Comparison of ENCODE assay signal across 19 cellular contexts in genomic region chr1:26165126-26165892, GRCh38. TPM values are rescaled to one million over a fixed set of nuclear protein-coding genes. Genes with fewer than 3 reads are reported as not detected.
DNase-seq lines count a peak whose midpoint lies in the region; ATAC-seq, FAIRE-seq and TF ChIP-seq lines count a peak whose summit lies in the region.
"Had no signal": no experiment of that assay in that cellular context is flagged by ENCODE, and none has a peak within 500 bp of the region (broad histone marks: within the 10 kb centered on the region; RNA-seq: fewer than 3 reads in every experiment).

No MANE protein-coding gene starts in this region.

- no peak overlapping the region for H2AFZ ChIP-seq in H1 (ENCODE audit: low read length)

- POLR2A ChIA-PET in activated CD4-positive, alpha-beta T cell treated with anti-CD3 and anti-CD28 coated beads, Interleukin-2, amount 10 ng/mL, durations not matched to agents 7 days and 5 days (lab: Charles Lee), result no interaction called here
- POLR2A ChIA-PET in H1 (lab: Charles Lee; ENCODE audit: partially characterized antibody), result interaction anchor here (1.0 to 1.4 kb wide), 2 partner anchors 35 to 124 kb away, joined by 3 to 4 read pairs; no protein-coding TSS in a partner anchor

- H4K91ac ChIP-seq in H1 (replicated peaks; ENCODE audit: insufficient read length, low read length), result no peak overlapping the region

- no peak overlapping the region for H3K27ac ChIP-seq in H1 (ENCODE audit: low read depth, low read length)
- H3K27ac ChIP-seq: HL-60, left lung had no signal

- no peak overlapping the region for H2BK15ac ChIP-seq in H1 (ENCODE audit: low read length)

- TF ChIP-seq EP300 in H1 (IDR thresholded peaks at IDR 0.05; ENCODE audit: borderline replicate concordance in 1 of 2, low read depth in 2 of 2, low read length in 2 of 2), result no peak

- no peak for ATAC-seq in esophagus mucosa

- 0 out of 2 replicates have a peak overlapping the region, but pooled peaks have one; percentile 87 for H2BK12ac ChIP-seq in H1 (ENCODE audit: low read depth, low read length)

- H3K56ac ChIP-seq in H1 (replicated peaks; ENCODE audit: insufficient read length, low read depth, low read length), result no peak overlapping the region

- FAIRE-seq in H1 (lab: Jason Lieb, UNC), result no peak

- no peak overlapping the region for H3K4ac ChIP-seq in H1 (replicated peaks; ENCODE audit: insufficient read length, low read depth, low read length)

- WGBS in H1 (ENCODE audit: extremely low coverage in 1 of 2, insufficient coverage in 1 of 2, insufficient read length in 1 of 2, insufficient replicate concordance in 2 of 2, low coverage in 1 of 2, low lambda C conversion rate in 2 of 2, missing lambda C conversion rate in 1 of 2), 2 experiments, result 74% methylated on average over 10 of the region's 13 CpGs; no CpG with 5 or more reads in 1 of the 2 experiments

- no peak for TF ChIP-seq RAD21 in H1 (IDR thresholded peaks at IDR 0.05 in 1 of 2, conservative IDR thresholded peaks at IDR 0.05 in 1 of 2; ENCODE audit: low read depth in 2 of 2, low read length in 2 of 2)

- no peak for DNase-seq in activated CD4-positive, alpha-beta T cell treated with anti-CD3 and anti-CD28 coated beads, Interleukin-2, amount 10 ng/mL, durations not matched to agents 7 days and 5 days
- no peak for DNase-seq in activated CD4-positive, alpha-beta T cell treated with anti-CD3 and anti-CD28 coated beads, Interleukin-2, amount 50 U/mL, for 48 hours
- peak; percentile 3 for DNase-seq in NCI-H2171 (lab: John Stamatoyannopoulos, UW)
- no peak for DNase-seq in H1 (ENCODE audit: low read depth in 1 of 2, low spot score in 2 of 2)
- no peak for DNase-seq in neural crest cell (ENCODE audit: low read depth, low spot score)
- DNase-seq in kidney glomerular epithelial cell (lab: John Stamatoyannopoulos, UW), result no peak
- no peak for DNase-seq in superior temporal gyrus (ENCODE audit: extremely low spot score)
- DNase-seq: activated CD8-positive, alpha-beta memory T cell treated with anti-CD3 and anti-CD28 coated beads, Interleukin-2, amount 50 U/mL, for 48 hours; effector CD4-positive, alpha-beta T cell; GOT3; stimulated activated CD8-positive, alpha-beta memory T cell treated with anti-CD3 and anti-CD28 coated beads, Interleukin-4, amount 100 ng/mL, for 48 hours; uterus had no signal

- H4K8ac ChIP-seq in H1 (ENCODE audit: extremely low read depth, insufficient read depth, low read length), result no peak overlapping the region

- no peaks in the 10 kb centered on the region for H3K36me3 ChIP-seq in H1 (ENCODE audit: control insufficient read depth in 2 of 4, insufficient read depth in 4 of 4, low read length in 3 of 4)
- H3K36me3 ChIP-seq: left lung, uterus had no signal

- no peak overlapping the region for H2BK120ac ChIP-seq in H1 (replicated peaks; ENCODE audit: low read depth, low read length)

- H3K18ac ChIP-seq in H1 (ENCODE audit: extremely low read depth, low read length), result no peak overlapping the region

- TF ChIP-seq CTCF in H1 (IDR thresholded peaks at IDR 0.05; ENCODE audit: control extremely low read depth in 1 of 3, insufficient read depth in 1 of 3, low read depth in 1 of 3, low read length in 3 of 3), result no peak
- no peak for TF ChIP-seq CTCF in neural crest cell (conservative IDR thresholded peaks at IDR 0.05)

- H3K27ac Mint-ChIP-seq in activated CD4-positive, alpha-beta T cell treated with anti-CD3 and anti-CD28 coated beads, Interleukin-2, amount 10 ng/mL, durations not matched to agents 7 days and 5 days, result no peak overlapping the region
- no peak overlapping the region for H3K27ac Mint-ChIP-seq in neural crest cell (ENCODE audit: unreplicated experiment)

- no peak overlapping the region for H4K5ac ChIP-seq in H1 (ENCODE audit: insufficient read length, low read depth, low read length)

- H3K23ac ChIP-seq in H1 (ENCODE audit: insufficient read length), result no peak overlapping the region

- peaks cover 5 to 34% (median 15%) of the 10 kb centered on the region in 4 experiments for H3K4me1 ChIP-seq in H1 (replicated peaks in 1 of 4; ENCODE audit: control insufficient read depth in 3 of 4, insufficient read depth in 4 of 4, low read length in 3 of 4)

- H3K79me2 ChIP-seq in H1 (ENCODE audit: control insufficient read depth in 1 of 2, insufficient read depth in 2 of 2, low read length in 2 of 2), result peaks cover 0 to 3% of the 10 kb centered on the region in 2 experiments; a peak in 2 of 4 replicates
- H3K79me2 ChIP-seq: parathyroid adenoma had no signal

- no peaks in the 10 kb centered on the region for H3K9me3 Mint-ChIP-seq in activated CD4-positive, alpha-beta T cell treated with anti-CD3 and anti-CD28 coated beads, Interleukin-2, amount 10 ng/mL, durations not matched to agents 7 days and 5 days
- H3K9me3 Mint-ChIP-seq in neural crest cell, result no peaks in the 10 kb centered on the region

- peak overlapping the region in 1 of 4 experiments; percentile 65; a peak in 3 of 8 replicates for H3K4me3 ChIP-seq in H1 (ENCODE audit: extremely low read depth in 1 of 4, insufficient read depth in 2 of 4, low read depth in 3 of 4, low read length in 4 of 4)

- H3K36me3 Mint-ChIP-seq in activated CD4-positive, alpha-beta T cell treated with anti-CD3 and anti-CD28 coated beads, Interleukin-2, amount 10 ng/mL, durations not matched to agents 7 days and 5 days (ENCODE audit: low read depth), result no peaks in the 10 kb centered on the region
- H3K36me3 Mint-ChIP-seq in neural crest cell (ENCODE audit: low read depth), result no peaks in the 10 kb centered on the region

- no peaks in the 10 kb centered on the region for H3K79me1 ChIP-seq in H1 (ENCODE audit: low read depth, low read length)

- peaks cover 35% of the 10 kb centered on the region for H3K4me1 Mint-ChIP-seq in activated CD4-positive, alpha-beta T cell treated with anti-CD3 and anti-CD28 coated beads, Interleukin-2, amount 10 ng/mL, durations not matched to agents 7 days and 5 days
- peaks cover 42% of the 10 kb centered on the region for H3K4me1 Mint-ChIP-seq in neural crest cell

- H4K20me1 ChIP-seq in H1 (replicated peaks in 1 of 2; ENCODE audit: control insufficient read depth in 1 of 2, insufficient read depth in 2 of 2, low read length in 2 of 2), result peaks cover 3 to 5% of the 10 kb centered on the region in 2 experiments

- no peak overlapping the region for H2AK5ac ChIP-seq in H1 (ENCODE audit: low read depth, low read length)

- CTCF ChIA-PET in activated CD4-positive, alpha-beta T cell treated with anti-CD3 and anti-CD28 coated beads, Interleukin-2, amount 10 ng/mL, durations not matched to agents 7 days and 5 days (lab: Charles Lee), result interaction anchor here (1.0 kb wide), 1 partner anchor 95 kb away, joined by 3 read pairs; no protein-coding TSS in a partner anchor
- CTCF ChIA-PET in H1 (lab: Charles Lee; ENCODE audit: partially characterized antibody), result interaction anchor here (1.0 to 1.7 kb wide), 8 partner anchors 9 to 129 kb away, joined by 3 to 9 read pairs (median 4); partner anchors contain the start of gene CATSPER4

- H3K27me3 ChIP-seq in H1 (replicated peaks in 1 of 4; ENCODE audit: control insufficient read depth in 3 of 4, extremely low read depth in 1 of 4, insufficient read depth in 3 of 4, low read length in 3 of 4), result peaks cover 31 to 49% (median 44%) of the 10 kb centered on the region in 4 experiments
- H3K27me3 ChIP-seq: uterus had no signal

- no peaks in the 10 kb centered on the region for H3K9me3 ChIP-seq in H1 (ENCODE audit: insufficient read depth in 2 of 2, low read depth in 1 of 2, low read length in 1 of 2)
- H3K9me3 ChIP-seq: left lung, uterus had no signal

- H3K4me3 Mint-ChIP-seq in activated CD4-positive, alpha-beta T cell treated with anti-CD3 and anti-CD28 coated beads, Interleukin-2, amount 10 ng/mL, durations not matched to agents 7 days and 5 days, result peak overlapping the region; percentile 51
- H3K4me3 Mint-ChIP-seq in neural crest cell, result peak overlapping the region; percentile 71

- no peak overlapping the region for H3K14ac ChIP-seq in H1 (ENCODE audit: insufficient read length)

- H3K4me2 ChIP-seq in H1 (ENCODE audit: insufficient read depth in 1 of 2, low read depth in 2 of 2, low read length in 2 of 2), result peak overlapping the region; percentile 52 to 89

- no peak for TF ChIP-seq POLR2A in H1 (IDR thresholded peaks at IDR 0.05; ENCODE audit: control extremely low read depth in 1 of 2, low read depth in 2 of 2, low read length in 2 of 2)

- H2BK20ac ChIP-seq in H1 (ENCODE audit: low read length), result no peak overlapping the region

- no peak overlapping the region for H3K9ac ChIP-seq in H1 (replicated peaks in 1 of 4; ENCODE audit: extremely low read depth in 1 of 4, low read depth in 3 of 4, low read length in 3 of 4)
- H3K9ac ChIP-seq: parathyroid adenoma had no signal

- no peak overlapping the region for H2BK5ac ChIP-seq in H1 (ENCODE audit: low read depth, low read length)

- H3K27me3 Mint-ChIP-seq in activated CD4-positive, alpha-beta T cell treated with anti-CD3 and anti-CD28 coated beads, Interleukin-2, amount 10 ng/mL, durations not matched to agents 7 days and 5 days, result peaks cover 33% of the 10 kb centered on the region
- peaks cover 9% of the 10 kb centered on the region for H3K27me3 Mint-ChIP-seq in neural crest cell (ENCODE audit: low read depth)

- H3K23me2 ChIP-seq in H1 (ENCODE audit: low read depth, low read length), result peaks cover 13% of the 10 kb centered on the region

RNA-seq across cellular contexts. Expression of gene C1orf232, which starts 3.5 kb away (rescaled TPM):
- total RNA-seq in activated CD4-positive, alpha-beta T cell treated with anti-CD3 and anti-CD28 coated beads, Interleukin-2, amount 10 ng/mL, durations not matched to agents 7 days and 5 days, result not detected
- not detected in 2 replicates for total RNA-seq in H1 (2021; fragmentation: NEBNext Ultra II Directional; extraction: Animal tissue kit (Norgen Biotek cat#: 25700))
- not detected in 2 replicates for polyA plus RNA-seq in H1 (2011; rRNA removed)
- not detected for polyA plus RNA-seq in H1 (2011; cell fraction: cytosol; rRNA removed)
- polyA plus RNA-seq in H1 (2011; cell fraction: nucleus; rRNA removed), result not detected
- polyA plus RNA-seq in H1 (2012, experiment 1 of 2), result not detected in 4 replicates
- not detected for polyA plus RNA-seq in H1 (2012, experiment 2 of 2)
- not detected for polyA plus RNA-seq in H1 (2013, experiment 1 of 2)
- not detected for polyA plus RNA-seq in H1 (2013, experiment 2 of 2)
- not detected in 2 replicates for polyA minus RNA-seq in H1 (2011; rRNA and poly(A)+ RNA removed)
- not detected for polyA minus RNA-seq in H1 (2011; cell fraction: cytosol; rRNA and poly(A)+ RNA removed)
- polyA minus RNA-seq in H1 (2011; cell fraction: nucleus; rRNA and poly(A)+ RNA removed), result not detected
- not detected in 2 replicates for total RNA-seq in neural crest cell
- total RNA-seq in esophagus mucosa, result not detected
- total RNA-seq: glomerular endothelial cell, left lung, NCI-H460, RPMI7951, uterus had no signal

RNA-seq across cellular contexts. Expression of gene ZNF593, which starts 4.4 kb away (rescaled TPM):
- 10 to 100 TPM; 27.3 to 28.6 TPM for total RNA-seq in activated CD4-positive, alpha-beta T cell treated with anti-CD3 and anti-CD28 coated beads, Interleukin-2, amount 10 ng/mL, durations not matched to agents 7 days and 5 days
- total RNA-seq in H1 (2021; fragmentation: NEBNext Ultra II Directional; extraction: Animal tissue kit (Norgen Biotek cat#: 25700)), result 38.2 and 40.2 TPM in 2 replicates
- polyA plus RNA-seq in H1 (2011; rRNA removed), result 68.0 and 112 TPM in 2 replicates
- polyA plus RNA-seq in H1 (2011; cell fraction: cytosol; rRNA removed), result 65.2 TPM
- 68.8 TPM for polyA plus RNA-seq in H1 (2011; cell fraction: nucleus; rRNA removed)
- polyA plus RNA-seq in H1 (2012, experiment 1 of 2), result 30.0 to 45.2 TPM (median 40.4 TPM) in 4 replicates
- polyA plus RNA-seq in H1 (2012, experiment 2 of 2), result 44.4 TPM
- 43.1 TPM for polyA plus RNA-seq in H1 (2013, experiment 1 of 2)
- polyA plus RNA-seq in H1 (2013, experiment 2 of 2), result 43.4 TPM
- 3.6 and 9.2 TPM in 2 replicates for polyA minus RNA-seq in H1 (2011; rRNA and poly(A)+ RNA removed)
- 21.4 TPM for polyA minus RNA-seq in H1 (2011; cell fraction: cytosol; rRNA and poly(A)+ RNA removed)
- polyA minus RNA-seq in H1 (2011; cell fraction: nucleus; rRNA and poly(A)+ RNA removed), result 19.9 TPM
- total RNA-seq in neural crest cell, result 34.3 and 36.2 TPM in 2 replicates
- total RNA-seq in esophagus mucosa, result 37.9 TPM

RNA-seq across cellular contexts. Expression of gene ZNF593OS, which starts 6.3 kb away (rescaled TPM):
- not detected for total RNA-seq in activated CD4-positive, alpha-beta T cell treated with anti-CD3 and anti-CD28 coated beads, Interleukin-2, amount 10 ng/mL, durations not matched to agents 7 days and 5 days
- total RNA-seq in H1 (2021; fragmentation: NEBNext Ultra II Directional; extraction: Animal tissue kit (Norgen Biotek cat#: 25700)), result not detected in 2 replicates
- polyA plus RNA-seq in H1 (2011; rRNA removed), result not detected in 2 replicates
- polyA plus RNA-seq in H1 (2011; cell fraction: cytosol; rRNA removed), result not detected
- polyA plus RNA-seq in H1 (2011; cell fraction: nucleus; rRNA removed), result not detected
- 1.1 to 1.8 TPM (median 1.5 TPM) in 4 replicates for polyA plus RNA-seq in H1 (2012, experiment 1 of 2)
- polyA plus RNA-seq in H1 (2012, experiment 2 of 2), result 1.3 TPM
- polyA plus RNA-seq in H1 (2013, experiment 1 of 2), result 0.06 TPM
- not detected for polyA plus RNA-seq in H1 (2013, experiment 2 of 2)
- polyA minus RNA-seq in H1 (2011; rRNA and poly(A)+ RNA removed), result not detected in 2 replicates
- not detected for polyA minus RNA-seq in H1 (2011; cell fraction: cytosol; rRNA and poly(A)+ RNA removed)
- polyA minus RNA-seq in H1 (2011; cell fraction: nucleus; rRNA and poly(A)+ RNA removed), result not detected
- total RNA-seq in neural crest cell (not detected in 2 replicates), esophagus mucosa (0.16 TPM)
- total RNA-seq: glomerular endothelial cell, left lung, NCI-H460, RPMI7951, uterus had no signal

RNA-seq across cellular contexts. Expression of gene FAM110D, which starts 6.4 kb away (rescaled TPM):
- total RNA-seq in activated CD4-positive, alpha-beta T cell treated with anti-CD3 and anti-CD28 coated beads, Interleukin-2, amount 10 ng/mL, durations not matched to agents 7 days and 5 days, result not detected
- 0.46 and 0.48 TPM in 2 replicates for total RNA-seq in H1 (2021; fragmentation: NEBNext Ultra II Directional; extraction: Animal tissue kit (Norgen Biotek cat#: 25700))
- polyA plus RNA-seq in H1 (2011; rRNA removed), result 0.20 and 0.21 TPM in 2 replicates
- polyA plus RNA-seq in H1 (2011; cell fraction: cytosol; rRNA removed), result 0.28 TPM
- 0.14 TPM for polyA plus RNA-seq in H1 (2011; cell fraction: nucleus; rRNA removed)
- 0.23 to 0.47 TPM (median 0.36 TPM) in 4 replicates for polyA plus RNA-seq in H1 (2012, experiment 1 of 2)
- polyA plus RNA-seq in H1 (2012, experiment 2 of 2), result 0.31 TPM
- 0.34 TPM for polyA plus RNA-seq in H1 (2013, experiment 1 of 2)
- polyA plus RNA-seq in H1 (2013, experiment 2 of 2), result 0.35 TPM
- polyA minus RNA-seq in H1 (2011; rRNA and poly(A)+ RNA removed), result 0.13 TPM in 1 of 2 replicates, not detected in the other
- not detected for polyA minus RNA-seq in H1 (2011; cell fraction: cytosol; rRNA and poly(A)+ RNA removed)
- polyA minus RNA-seq in H1 (2011; cell fraction: nucleus; rRNA and poly(A)+ RNA removed), result 0.20 TPM
- total RNA-seq in neural crest cell (1.0 and 1.2 TPM in 2 replicates), esophagus mucosa (0.68 TPM)
- total RNA-seq: NCI-H460, RPMI7951 had no signal

RNA-seq across cellular contexts. Expression of gene CNKSR1, which starts 12.0 kb away (rescaled TPM):
- total RNA-seq in activated CD4-positive, alpha-beta T cell treated with anti-CD3 and anti-CD28 coated beads, Interleukin-2, amount 10 ng/mL, durations not matched to agents 7 days and 5 days, result 1 to 10 TPM; 6.4 to 7.5 TPM
- 13.0 and 14.5 TPM in 2 replicates for total RNA-seq in H1 (2021; fragmentation: NEBNext Ultra II Directional; extraction: Animal tissue kit (Norgen Biotek cat#: 25700))
- polyA plus RNA-seq in H1 (2011; rRNA removed), result 13.9 and 20.9 TPM in 2 replicates
- 13.7 TPM for polyA plus RNA-seq in H1 (2011; cell fraction: cytosol; rRNA removed)
- 51.9 TPM for polyA plus RNA-seq in H1 (2011; cell fraction: nucleus; rRNA removed)
- polyA plus RNA-seq in H1 (2012, experiment 1 of 2), result 15.3 to 22.8 TPM (median 18.2 TPM) in 4 replicates
- polyA plus RNA-seq in H1 (2012, experiment 2 of 2), result 19.1 TPM
- polyA plus RNA-seq in H1 (2013, experiment 1 of 2), result 8.6 TPM
- polyA plus RNA-seq in H1 (2013, experiment 2 of 2), result 6.8 TPM
- polyA minus RNA-seq in H1 (2011; rRNA and poly(A)+ RNA removed), result 10.4 and 12.2 TPM in 2 replicates
- 9.7 TPM for polyA minus RNA-seq in H1 (2011; cell fraction: cytosol; rRNA and poly(A)+ RNA removed)
- polyA minus RNA-seq in H1 (2011; cell fraction: nucleus; rRNA and poly(A)+ RNA removed), result 19.8 TPM
- total RNA-seq in neural crest cell, result 3.0 and 3.6 TPM in 2 replicates
- total RNA-seq in esophagus mucosa, result 19.7 TPM
- total RNA-seq: glomerular endothelial cell had no signal
